Comparison of ENCODE assay signal across 15 cellular contexts in the genomic region with DNA sequence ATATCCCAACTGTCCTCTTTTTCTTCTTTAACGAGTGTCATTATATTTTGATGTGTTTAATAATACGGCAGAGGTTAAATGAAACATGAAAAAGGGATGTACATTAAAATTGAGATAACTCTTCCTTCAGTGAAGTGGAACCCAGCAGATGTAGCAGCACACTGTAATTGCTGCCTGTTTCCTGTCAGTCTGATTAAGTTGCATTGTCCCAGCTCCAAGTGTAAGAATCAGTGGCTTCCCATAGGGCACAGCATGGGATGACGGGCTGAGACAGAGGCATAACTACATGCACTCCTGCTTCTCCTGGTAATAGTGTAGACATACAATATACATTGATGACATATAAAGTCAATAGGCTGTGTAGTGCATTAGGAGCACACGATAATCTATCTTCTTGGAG.
DNase-seq lines count a peak whose midpoint lies in the region; ATAC-seq and TF ChIP-seq lines count a peak whose summit lies in the region.
"Had no signal": no experiment of that assay in that cellular context is flagged by ENCODE, and none has a peak within 500 bp of the region (broad histone marks: within the 10 kb centered on the region; RNA-seq: fewer than 3 reads in every experiment).

No MANE protein-coding gene starts in this region.

- no peaks in the 10 kb centered on the region for H3K36me3 Mint-ChIP-seq in glutamatergic neuron (ENCODE audit: unreplicated experiment)
- H3K36me3 Mint-ChIP-seq: activated naive CD8-positive, alpha-beta T cell treated with anti-CD3 and anti-CD28 coated beads for 36 hours had no signal

- peaks cover 2% of the 10 kb centered on the region for H3K27me3 Mint-ChIP-seq in glutamatergic neuron (ENCODE audit: unreplicated experiment)
- H3K27me3 Mint-ChIP-seq: activated CD8-positive, alpha-beta T cell treated with anti-CD3 and anti-CD28 coated beads for 36 hours; CD4-positive, alpha-beta T cell had no signal

- H3K4me1 Mint-ChIP-seq in glutamatergic neuron (ENCODE audit: low read depth, unreplicated experiment): no peaks in the 10 kb centered on the region
- H3K4me1 Mint-ChIP-seq: activated naive CD8-positive, alpha-beta T cell treated with anti-CD3 and anti-CD28 coated beads for 36 hours had no signal

- H3K4me2 ChIP-seq in DOHH2 (ENCODE audit: low read length) (peak overlapping the region; percentile 37), neural cell (ENCODE audit: low read length) (peak overlapping the region; percentile 48)

- 0 out of 2 replicates have a peak overlapping the region, but pooled peaks have one; percentile 14 for H3K27ac ChIP-seq in DOHH2 (ENCODE audit: low read depth, low read length)
- no peak overlapping the region for H3K27ac ChIP-seq in neural cell (ENCODE audit: low read length)
- H3K27ac ChIP-seq: esophagus squamous epithelium, transverse colon had no signal

- H3K36me3 ChIP-seq in DOHH2 (ENCODE audit: control insufficient read depth, low read length) (no peaks in the 10 kb centered on the region), neural cell (ENCODE audit: insufficient read depth, low read length) (no peaks in the 10 kb centered on the region)
- H3K36me3 ChIP-seq: esophagus squamous epithelium, transverse colon had no signal

- H3K4me3 Mint-ChIP-seq in glutamatergic neuron (ENCODE audit: unreplicated experiment): no peak overlapping the region
- H3K4me3 Mint-ChIP-seq: activated CD8-positive, alpha-beta T cell treated with anti-CD3 and anti-CD28 coated beads for 36 hours; activated naive CD8-positive, alpha-beta T cell treated with anti-CD3 and anti-CD28 coated beads for 36 hours; CD4-positive, alpha-beta T cell had no signal

- peak; percentile 78 for TF ChIP-seq EP300 in neural cell (conservative IDR thresholded peaks at IDR 0.05; ENCODE audit: poor library complexity, severe bottlenecking)

- no peak for TF ChIP-seq RAD21 in neural cell (conservative IDR thresholded peaks at IDR 0.05)

- ATAC-seq in activated CD4-positive, CD25-positive, alpha-beta regulatory T cell treated with anti-CD3 and anti-CD28 coated beads, Interleukin-2, amount 50 U/mL, for 24 hours: no peak
- ATAC-seq: activated CD8-positive, alpha-beta T cell treated with anti-CD3 and anti-CD28 coated beads for 36 hours had no signal

- H3F3A ChIP-seq in DOHH2 (ENCODE audit: control insufficient read depth, insufficient read depth) (no peaks in the 10 kb centered on the region), neural cell (ENCODE audit: insufficient read depth, low read length, poor library complexity, severe bottlenecking) (no peaks in the 10 kb centered on the region)

- H3K27me3 ChIP-seq in DOHH2 (ENCODE audit: control insufficient read depth, low read length) (no peaks in the 10 kb centered on the region), neural cell (ENCODE audit: insufficient read depth, low read depth, low read length) (no peaks in the 10 kb centered on the region)
- H3K27me3 ChIP-seq: esophagus squamous epithelium, transverse colon had no signal

- in situ Hi-C loops in astrocyte of the spinal cord (cut with HindIII; ENCODE audit: low sequenced_read_pairs): no loop called here

- peaks cover 27% of the 10 kb centered on the region for H3K4me1 ChIP-seq in DOHH2 (ENCODE audit: control insufficient read depth, low read length)
- H3K4me1 ChIP-seq: esophagus squamous epithelium, transverse colon had no signal

- DNase-seq in NCI-H2081 (lab: John Stamatoyannopoulos, UW) (peak; percentile 42 to 67), astrocyte of the spinal cord (ENCODE audit: low read depth, low spot score) (peak; percentile 9), NCI-H187 (lab: John Stamatoyannopoulos, UW) (no peak), glutamatergic neuron (no peak)
- DNase-seq: activated CD8-positive, alpha-beta T cell treated with anti-CD3 and anti-CD28 coated beads for 36 hours; activated naive CD8-positive, alpha-beta T cell treated with anti-CD3 and anti-CD28 coated beads for 36 hours; CD4-positive, alpha-beta T cell; esophagus squamous epithelium; NCI-H82; stimulated activated CD4-positive, alpha-beta T cell treated with anti-CD3 and anti-CD28 coated beads, Interleukin-15, amount 100 ng/mL, for 24 hours; stimulated activated naive CD4-positive, alpha-beta T cell; transverse colon had no signal

- H4K20me1 ChIP-seq in DOHH2 (ENCODE audit: control insufficient read depth, insufficient read depth, low read depth, low read length): no peaks in the 10 kb centered on the region
- H4K20me1 ChIP-seq in neural cell (ENCODE audit: insufficient read depth): no peaks in the 10 kb centered on the region

- no peaks in the 10 kb centered on the region for H3K9me2 ChIP-seq in DOHH2 (replicated peaks; ENCODE audit: control insufficient read depth, low read length)
- H3K9me2 ChIP-seq in neural cell (ENCODE audit: insufficient read depth, low read length): no peaks in the 10 kb centered on the region

- no peak overlapping the region for H3K27ac Mint-ChIP-seq in glutamatergic neuron (ENCODE audit: unreplicated experiment)
- H3K27ac Mint-ChIP-seq: activated CD8-positive, alpha-beta T cell treated with anti-CD3 and anti-CD28 coated beads for 36 hours; activated naive CD8-positive, alpha-beta T cell treated with anti-CD3 and anti-CD28 coated beads for 36 hours; CD4-positive, alpha-beta T cell had no signal

- 0 out of 2 replicates have a peak overlapping the region, but pooled peaks have one; percentile 5 for H3K4me3 ChIP-seq in DOHH2 (ENCODE audit: low read length)
- H3K4me3 ChIP-seq in astrocyte of the spinal cord (ENCODE audit: low read depth, low read length): no peak overlapping the region
- H3K4me3 ChIP-seq in neural cell (ENCODE audit: low read length): peak overlapping the region; percentile 11
- H3K4me3 ChIP-seq: esophagus squamous epithelium, transverse colon had no signal

- H3K9ac ChIP-seq in neural cell (ENCODE audit: low read length): no peak overlapping the region

- no peaks in the 10 kb centered on the region for H3K9me3 ChIP-seq in DOHH2 (ENCODE audit: control insufficient read depth, insufficient read depth, low read length)
- H3K9me3 ChIP-seq in neural cell (ENCODE audit: low read length): no peaks in the 10 kb centered on the region
- H3K9me3 ChIP-seq: esophagus squamous epithelium, transverse colon had no signal

- H2AFZ ChIP-seq in neural cell (ENCODE audit: low read depth, low read length): no peak overlapping the region

- H3K79me2 ChIP-seq in DOHH2 (ENCODE audit: control insufficient read depth, low read length): no peaks in the 10 kb centered on the region
- no peaks in the 10 kb centered on the region for H3K79me2 ChIP-seq in neural cell (replicated peaks; ENCODE audit: insufficient read depth, low read length)

- TF ChIP-seq CTCF in DOHH2 (IDR thresholded peaks at IDR 0.05; ENCODE audit: low read depth, low read length, poor library complexity, severe bottlenecking) (no peak), astrocyte of the spinal cord (IDR thresholded peaks at IDR 0.05; ENCODE audit: low read depth, low read length) (no peak), neural cell (IDR thresholded peaks at IDR 0.05; ENCODE audit: poor library complexity, severe bottlenecking) (no peak), glutamatergic neuron (IDR thresholded peaks at IDR 0.05; ENCODE audit: partially characterized antibody, unreplicated experiment) (no peak)

- no peaks in the 10 kb centered on the region for H3K9me3 Mint-ChIP-seq in glutamatergic neuron (ENCODE audit: unreplicated experiment)
- H3K9me3 Mint-ChIP-seq: activated CD8-positive, alpha-beta T cell treated with anti-CD3 and anti-CD28 coated beads for 36 hours; CD4-positive, alpha-beta T cell had no signal

TF ChIP-seq in neural cell, 6 proteins besides CTCF, POLR2A, EP300 and RAD21:
- TF ChIP-seq REST (IDR thresholded peaks at IDR 0.05; ENCODE audit: borderline replicate concordance) (peak; percentile 62), POLR2AphosphoS5 (IDR thresholded peaks at IDR 0.05) (peak; percentile 82), EZH2 (IDR thresholded peaks at IDR 0.05; ENCODE audit: borderline replicate concordance, insufficient read depth, low read length, poor library complexity, severe bottlenecking) (no peak), MXI1 (conservative IDR thresholded peaks at IDR 0.05; ENCODE audit: poor library complexity, severe bottlenecking) (peak; percentile 22), TAF1 (IDR thresholded peaks at IDR 0.05; ENCODE audit: low read depth) (no peak), SMC3 (conservative IDR thresholded peaks at IDR 0.05; ENCODE audit: poor library complexity) (peak; percentile 22)

Comparison
In these comparisons a context has a peak if more than half of its experiments do, and no peak if none do; other contexts are left out.
1. DNase-seq: peak in NCI-H2081 (2 of 2) and astrocyte of the spinal cord (single experiment); none in NCI-H187 (0 of 2) and glutamatergic neuron (single experiment).